8 cellular contexts compared by ENCODE assay signal in the genomic region with DNA sequence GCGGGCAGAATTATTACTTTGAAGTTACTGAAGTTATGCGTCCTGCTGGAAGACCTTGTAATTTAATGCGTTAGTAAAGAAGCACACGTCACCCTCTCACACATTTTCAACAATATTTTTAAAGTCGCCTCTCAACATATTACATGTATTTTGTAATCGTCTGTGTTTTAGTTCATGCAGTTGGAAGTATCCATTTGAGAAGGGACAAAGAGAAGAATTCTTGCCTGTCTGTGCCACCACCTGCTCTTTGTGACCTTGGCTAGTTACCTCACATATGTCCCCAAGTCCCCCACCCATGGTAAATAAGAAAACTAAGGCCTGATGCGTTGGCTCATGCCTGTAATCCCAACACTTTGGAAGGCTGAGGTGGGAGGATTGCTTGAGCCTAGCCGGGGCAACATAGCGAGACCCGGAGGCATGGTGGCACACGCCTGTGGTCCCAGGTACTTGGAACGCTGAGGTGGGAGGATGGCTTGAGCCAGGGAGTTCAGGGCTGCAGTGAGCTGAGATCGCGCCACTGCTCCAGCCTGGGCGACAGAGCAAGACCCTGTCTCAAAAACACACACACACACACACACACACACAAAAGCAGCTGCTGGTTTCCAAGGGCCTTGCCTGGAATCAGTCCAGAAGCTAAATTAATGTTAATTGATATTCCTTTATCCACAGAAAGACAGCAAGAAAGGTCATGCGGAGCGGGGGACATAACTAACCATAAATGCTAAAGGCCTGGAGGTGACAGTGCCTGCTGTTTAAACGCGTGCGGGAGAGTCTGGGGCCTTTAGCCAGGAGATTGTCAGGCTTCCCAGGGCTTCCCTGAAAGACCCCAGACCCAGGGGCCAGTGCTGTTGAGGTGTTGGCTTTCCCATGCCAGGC.
A peak's percentile ranks its signal among the peaks of the same experiment; 100 is the strongest.
DNase-seq lines count a peak whose midpoint lies in the region; TF ChIP-seq lines count a peak whose summit lies in the region.

No MANE protein-coding gene starts in this region.

- CTCF ChIA-PET in RWPE1 (lab: Yijun Ruan, JAX): no interaction called here

- H3K27me3 Mint-ChIP-seq in T-helper 2 cell treated with Interferon-gamma antibody and Interleukin-4, amounts not matched to agents 5 μg/mL and 100 μg/mL, for 36 hours (ENCODE audit: low read depth): no peaks in the 10 kb centered on the region

- peak overlapping the region; percentile 96 for H3K27ac Mint-ChIP-seq in T-helper 2 cell treated with Interferon-gamma antibody and Interleukin-4, amounts not matched to agents 5 μg/mL and 100 μg/mL, for 36 hours

- peak overlapping the region; percentile 64 for H3K4me3 ChIP-seq in fibroblast of mammary gland (ENCODE audit: control insufficient read depth, low read depth, low read length)

- peaks cover 14% of the 10 kb centered on the region for H3K36me3 Mint-ChIP-seq in T-helper 2 cell treated with Interferon-gamma antibody and Interleukin-4, amounts not matched to agents 5 μg/mL and 100 μg/mL, for 36 hours (ENCODE audit: low read depth)

- DNase-seq in T-helper 2 cell treated with Interferon-gamma antibody and Interleukin-4, amounts not matched to agents 5 μg/mL and 100 μg/mL, for 36 hours (ENCODE audit: low spot score): no peak
- DNase-seq in T-helper 2 cell (no peak), RWPE1 (ENCODE audit: low spot score) (no peak), fibroblast of mammary gland (ENCODE audit: low read depth) (peak; percentile 26), retina (peak; percentile 39), T-helper 9 cell (no peak), cortex of kidney (lab: John Stamatoyannopoulos, UW) (no peak)
- no peak for DNase-seq in effector CD4-positive, alpha-beta T cell

- peak overlapping the region; percentile 86 for H3K4me3 Mint-ChIP-seq in T-helper 2 cell treated with Interferon-gamma antibody and Interleukin-4, amounts not matched to agents 5 μg/mL and 100 μg/mL, for 36 hours

- POLR2A ChIA-PET in RWPE1 (lab: Yijun Ruan, JAX; ENCODE audit: low non-redundant PET): interaction anchor here (1.3 kb wide), 1 partner anchor 47 kb away, joined by 3 read pairs; a partner anchor contains a TSS

- peaks cover 13% of the 10 kb centered on the region for H3K4me1 Mint-ChIP-seq in T-helper 2 cell treated with Interferon-gamma antibody and Interleukin-4, amounts not matched to agents 5 μg/mL and 100 μg/mL, for 36 hours (ENCODE audit: low read depth)

- no peaks in the 10 kb centered on the region for H3K9me3 Mint-ChIP-seq in T-helper 2 cell treated with Interferon-gamma antibody and Interleukin-4, amounts not matched to agents 5 μg/mL and 100 μg/mL, for 36 hours

- peak overlapping the region; percentile 97 for H3K27ac ChIP-seq in RWPE1

- TF ChIP-seq CTCF in RWPE1 (conservative IDR thresholded peaks at IDR 0.05; ENCODE audit: low read depth) (no peak), fibroblast of mammary gland (conservative IDR thresholded peaks at IDR 0.05; ENCODE audit: control insufficient read depth, insufficient read depth, low read depth, low read length) (no peak)

Comparison
In these comparisons a context has a peak if more than half of its experiments do, and no peak if none do; other contexts are left out.
1. DNase-seq: peak in fibroblast of mammary gland (single experiment) and retina (single experiment); none in T-helper 2 cell treated with Interferon-gamma antibody and Interleukin-4, amounts not matched to agents 5 μg/mL and 100 μg/mL, for 36 hours (single experiment), T-helper 2 cell (0 of 5), RWPE1 (single experiment), effector CD4-positive, alpha-beta T cell (single experiment), T-helper 9 cell (single experiment) and cortex of kidney (single experiment).